Comparison of ENCODE assay signal across 34 cellular contexts in genomic region chr4:87321888-87322287, GRCh38. TPM values are rescaled to one million over a fixed set of nuclear protein-coding genes. Genes with fewer than 3 reads are reported as not detected.
"Had no signal": no experiment of that assay in that cellular context is flagged by ENCODE, and none has a peak within 500 bp of the region (broad histone marks: within the 10 kb centered on the region; RNA-seq: fewer than 3 reads in every experiment).

No MANE protein-coding gene starts in this region.

- H3K4me1 ChIP-seq: ascending aorta, Peyer's patch, SJCRH30 had no signal

- H3K9me3 ChIP-seq: ascending aorta, body of pancreas, Peyer's patch, SJCRH30 had no signal

- H3K4me3 ChIP-seq: ascending aorta, body of pancreas, Peyer's patch, SJCRH30 had no signal

- DNase-seq: activated CD4-positive, alpha-beta T cell treated with anti-CD3 and anti-CD28 coated beads for 1 hour; activated CD4-positive, alpha-beta T cell treated with anti-CD3 and anti-CD28 coated beads, Interleukin-2, amount 10 ng/mL, durations not matched to agents 24 days and 14 days; activated CD4-positive, alpha-beta T cell treated with anti-CD3 and anti-CD28 coated beads, Interleukin-2, amount 50 U/mL, for 48 hours; activated CD8-positive, alpha-beta memory T cell treated with anti-CD3 and anti-CD28 coated beads, Interleukin-2, amount 10 ng/mL, durations not matched to agents 7 days and 5 days; activated effector memory CD4-positive, alpha-beta T cell treated with Interleukin-2 at 50 U/mL for 16 hours; activated naive CD4-positive, alpha-beta T cell; activated naive CD8-positive, alpha-beta T cell treated with anti-CD3 and anti-CD28 coated beads, Interleukin-2, amount 50 U/mL, for 24 hours; activated T-cell treated with anti-CD3 and anti-CD28 coated beads, Interleukin-2, amount 50 U/mL, for 24 hours; amniotic stem cell; body of pancreas; central memory CD4-positive, alpha-beta T cell; NCI-H1092; NCI-H1417 treated with DMSO at 0.1 percent for 48 hours; NCI-H1694; NCI-H2029; NCI-H2107; NCI-H2171 treated with DMSO at 0.1 percent for 48 hours; NCI-H226; NCI-H82; NK-92 treated with Interleukin-12 subunit alpha and Interleukin-12 subunit beta, amount 100 ng/mL, for 24 hours; OCI-M1; Peyer's patch; Right ventricle myocardium superior; SJCRH30; SW 1271 had no signal

- H3K9ac ChIP-seq: KMS-11 had no signal

- H3K27me3 ChIP-seq: ascending aorta, body of pancreas, Peyer's patch, SJCRH30 had no signal

- FAIRE-seq: bronchial epithelial cell had no signal

- H3K27ac ChIP-seq: ascending aorta, body of pancreas, KMS-11, Peyer's patch, RWPE1, SJCRH30 had no signal

- ATAC-seq: activated CD8-positive, alpha-beta memory T cell treated with anti-CD3 and anti-CD28 coated beads, Interleukin-2, amount 10 ng/mL, durations not matched to agents 7 days and 5 days; activated naive CD4-positive, alpha-beta T cell treated with anti-CD3 and anti-CD28 coated beads, Interleukin-2, amount 50 U/mL, for 72 hours; activated naive CD8-positive, alpha-beta T cell treated with anti-CD3 and anti-CD28 coated beads, Interleukin-2, amount 50 U/mL, for 24 hours; body of pancreas; SK-N-SH treated with all-trans-retinoic acid at 6 μM for 48 hours; WTC11 had no signal

- H3K36me3 ChIP-seq: ascending aorta, Peyer's patch, SJCRH30 had no signal

- H3K4me2 ChIP-seq: KMS-11 had no signal

RNA-seq across cellular contexts. Expression of gene HSD17B13, which starts 0.8 kb away (rescaled TPM):
- total RNA-seq: activated T-helper 1 cell treated with anti-CD3 and anti-CD28 coated beads, Interleukin-12 subunit alpha, Interleukin-12 subunit beta, Interleukin-2, Interleukin-4 antibody, amounts not matched to agents 30 ng/mL and 10 ng/mL and 1 ng/mL, durations not matched to agents 14 hours and 24 hours and 36 hours; ascending aorta; bronchial epithelial cell; MCF 10A; SJCRH30; WTC11 had no signal
